8 cellular contexts compared by ENCODE assay signal in genomic region chr14:69107407-69108003, GRCh38. TPM values are rescaled to one million over a fixed set of nuclear protein-coding genes. Genes with fewer than 3 reads are reported as not detected.
DNase-seq lines count a peak whose midpoint lies in the region; ATAC-seq and TF ChIP-seq lines count a peak whose summit lies in the region.

No MANE protein-coding gene starts in this region.

- peak overlapping the region; percentile 85 for H3K27ac Mint-ChIP-seq in endodermal cell

- no peak overlapping the region for H3K27ac ChIP-seq in endodermal cell (ENCODE audit: low read depth, low read length)

- POLR2A ChIA-PET in AG04449 (lab: Yijun Ruan, JAX), result interaction anchor here (0.8 to 1.1 kb wide), 3 partner anchors 133 to 193 kb away, joined by 3 to 5 read pairs (median 3); no protein-coding TSS in a partner anchor

- peak; percentile 81 for ATAC-seq in SK-N-SH treated with all-trans-retinoic acid at 6 μM for 48 hours
- ATAC-seq in GM19463 (IDR thresholded peaks at IDR 0.05; ENCODE audit: unreplicated experiment), result no peak
- ATAC-seq in GM19351 (IDR thresholded peaks at IDR 0.05; ENCODE audit: unreplicated experiment), result no peak

- H3K4me3 ChIP-seq in AG04449 (ENCODE audit: low read depth, low read length) (no peak overlapping the region), endodermal cell (ENCODE audit: low read length) (no peak overlapping the region)

- no peaks in the 10 kb centered on the region for H3K4me1 ChIP-seq in endodermal cell (ENCODE audit: control insufficient read depth, insufficient read depth, low read length)

- TF ChIP-seq CTCF in AG04449 (IDR thresholded peaks at IDR 0.05; ENCODE audit: insufficient read depth, low read length, missing control alignments) (peak; percentile 46), endodermal cell (conservative IDR thresholded peaks at IDR 0.05) (peak; percentile 89)

- no peaks in the 10 kb centered on the region for H3K9me3 Mint-ChIP-seq in endodermal cell

- 16 to 37% methylated on average over 2 to 3 of the region's 3 CpGs for WGBS in endodermal cell (ENCODE audit: insufficient coverage in 1 of 2, insufficient read length in 1 of 2), 2 experiments

- H3K36me3 Mint-ChIP-seq in endodermal cell (ENCODE audit: low read depth), result peaks cover 14% of the 10 kb centered on the region

- H3K9me3 ChIP-seq in endodermal cell (ENCODE audit: control insufficient read depth, low read length), result no peaks in the 10 kb centered on the region

- peaks cover 3% of the 10 kb centered on the region for H3K4me1 Mint-ChIP-seq in endodermal cell

- H3K4me3 Mint-ChIP-seq in endodermal cell, result no peak overlapping the region

- H3K36me3 ChIP-seq in endodermal cell (ENCODE audit: control insufficient read depth, insufficient read depth, low read length), result peaks cover 81% of the 10 kb centered on the region

- CTCF ChIA-PET in AG04449 (lab: Yijun Ruan, JAX), result interaction anchor here (0.7 to 9.3 kb wide), 63 partner anchors 8 to 1174 kb away, joined by 3 to 154 read pairs (median 6); no protein-coding TSS in a partner anchor

- no peak for DNase-seq in AG04449 (ENCODE audit: low read depth, low spot score)
- DNase-seq in GDM1 (lab: John Stamatoyannopoulos, UW), result peak; percentile 12
- peak; percentile 48 for DNase-seq in NCI-H128 (lab: John Stamatoyannopoulos, UW; ENCODE audit: unreplicated experiment)
- DNase-seq in endodermal cell, result peak; percentile 78
- DNase-seq in myocyte (ENCODE audit: low read depth), result peak; percentile 72

- H3K27me3 ChIP-seq in endodermal cell (ENCODE audit: control insufficient read depth, insufficient read depth, low read length, poor library complexity, severe bottlenecking), result no peaks in the 10 kb centered on the region

- no peaks in the 10 kb centered on the region for H3K27me3 Mint-ChIP-seq in endodermal cell (ENCODE audit: insufficient read depth)

- no peak overlapping the region for H3K9ac ChIP-seq in endodermal cell (ENCODE audit: extremely low read depth, low read length, poor library complexity, severe bottlenecking)

TF ChIP-seq in SK-N-SH treated with all-trans-retinoic acid at 6 μM for 48 hours, 23 proteins besides CTCF, POLR2A, EP300 and RAD21:
- TF ChIP-seq PATZ1 (CRISPR knock-in tag; IDR thresholded peaks at IDR 0.05; ENCODE audit: borderline replicate concordance), result no peak
- no peak for TF ChIP-seq TCF4 (CRISPR knock-in tag; IDR thresholded peaks at IDR 0.05; ENCODE audit: borderline replicate concordance)
- no peak for TF ChIP-seq ZC3H10 (CRISPR knock-in tag; IDR thresholded peaks at IDR 0.05)
- TF ChIP-seq OSR1 (CRISPR knock-in tag; IDR thresholded peaks at IDR 0.05), result no peak

RNA-seq across cellular contexts. Expression of gene DCAF5, which starts 45.4 kb away (rescaled TPM):
- total RNA-seq in endodermal cell (10 to 100 TPM; 61.1 to 69.6 TPM), myocyte (41.6 and 41.8 TPM in 2 replicates)
- polyA plus RNA-seq in endodermal cell (2013, experiment 1 of 2), result 46.6 TPM
- 43.7 TPM for polyA plus RNA-seq in endodermal cell (2013, experiment 2 of 2)
- 38.8 TPM for polyA plus RNA-seq in myocyte (2012)
